Comparison of ENCODE assay signal across 1 cellular context in genomic region chr16:68237243-68238028, GRCh38.
TF ChIP-seq lines count a peak whose summit lies in the region.

No MANE protein-coding gene starts in this region.

TF ChIP-seq in HepG2, 621 proteins besides CTCF, POLR2A, EP300 and RAD21 (continued from another document and continues in another):
- TF ChIP-seq ATF5 (CRISPR knock-in tag; IDR thresholded peaks at IDR 0.05; ENCODE audit: low read depth), result no peak
- no peak for TF ChIP-seq ZBTB37 (CRISPR knock-in tag; IDR thresholded peaks at IDR 0.05)
- peak; percentile 23; the same call in 1 of the 2 replicates for TF ChIP-seq MXD1 (CRISPR knock-in tag; IDR thresholded peaks at IDR 0.05)
- TF ChIP-seq BHLHE40 (IDR thresholded peaks at IDR 0.05; ENCODE audit: low read length), result peak; percentile 16
- peak; percentile 65 for TF ChIP-seq MIXL1 (CRISPR knock-in tag; IDR thresholded peaks at IDR 0.05)
- TF ChIP-seq ZFYVE20 (CRISPR knock-in tag; IDR thresholded peaks at IDR 0.05; ENCODE audit: borderline replicate concordance, low read depth), result no peak
- no peak; the same call in 1 of the 2 replicates for TF ChIP-seq ATF7 (IDR thresholded peaks at IDR 0.05)
- no peak for TF ChIP-seq ATF7 (CRISPR knock-in tag; IDR thresholded peaks at IDR 0.05)
- TF ChIP-seq KLF6 (CRISPR knock-in tag; IDR thresholded peaks at IDR 0.05), result peak; percentile 84
- no peak; the same call in 1 of the 2 replicates for TF ChIP-seq JUNB (CRISPR knock-in tag; IDR thresholded peaks at IDR 0.05; ENCODE audit: borderline replicate concordance)
- TF ChIP-seq SOX6 (IDR thresholded peaks at IDR 0.05), result no peak
- TF ChIP-seq SOX6 (CRISPR knock-in tag; IDR thresholded peaks at IDR 0.05), result peak; percentile 92
- peak; percentile 71; the same call in 1 of the 2 replicates for TF ChIP-seq NKX3-1 (CRISPR knock-in tag; IDR thresholded peaks at IDR 0.05)
- TF ChIP-seq KDM4B (CRISPR knock-in tag; IDR thresholded peaks at IDR 0.05), result peak; percentile 61; the same call in 1 of the 2 replicates
- TF ChIP-seq RCOR2 (CRISPR knock-in tag; IDR thresholded peaks at IDR 0.05), result peak; percentile 71; the same call in 1 of the 2 replicates
- no peak for TF ChIP-seq LRRFIP1 (CRISPR knock-in tag; conservative IDR thresholded peaks at IDR 0.05)
- TF ChIP-seq ZSCAN12 (CRISPR knock-in tag; IDR thresholded peaks at IDR 0.05), result 0 out of 2 replicates have a peak, but pooled peaks have one; percentile 69
- peak; percentile 21; the same call in 1 of the 2 replicates for TF ChIP-seq NR2F6 (IDR thresholded peaks at IDR 0.05)
- TF ChIP-seq NR2F6 (CRISPR knock-in tag; IDR thresholded peaks at IDR 0.05), result peak; percentile 63
- TF ChIP-seq CEBPB (IDR thresholded peaks at IDR 0.05; ENCODE audit: borderline replicate concordance, low read depth, low read length), result no peak
- TF ChIP-seq ZNF407 (CRISPR knock-in tag; IDR thresholded peaks at IDR 0.05; ENCODE audit: not compliant biosample characterization), result no peak
- no peak for TF ChIP-seq IKZF1 (IDR thresholded peaks at IDR 0.05)
- TF ChIP-seq ZXDC (CRISPR knock-in tag; IDR thresholded peaks at IDR 0.05), result peak; percentile 58
- peak; percentile 72 for TF ChIP-seq AHDC1 (CRISPR knock-in tag; IDR thresholded peaks at IDR 0.05; ENCODE audit: borderline replicate concordance)
- no peak for TF ChIP-seq ZBTB44 (CRISPR knock-in tag; IDR thresholded peaks at IDR 0.05)
- no peak for TF ChIP-seq ZNF230 (CRISPR knock-in tag; IDR thresholded peaks at IDR 0.05)
- peak; percentile 88 for TF ChIP-seq POLR2G (IDR thresholded peaks at IDR 0.05; ENCODE audit: low read depth, low read length)
- no peak for TF ChIP-seq PCBP2 (optimal IDR thresholded peaks at IDR 0.05; ENCODE audit: low read depth, low read length, poor library complexity, severe bottlenecking)
- no peak for TF ChIP-seq NR1H2 (CRISPR knock-in tag; IDR thresholded peaks at IDR 0.05; ENCODE audit: borderline replicate concordance, low read depth)
- no peak for TF ChIP-seq RFX1 (IDR thresholded peaks at IDR 0.05)
- no peak for TF ChIP-seq EZH2 (conservative IDR thresholded peaks at IDR 0.05; ENCODE audit: low read depth, low read length)
- peak; percentile 84; the same call in 1 of the 2 replicates for TF ChIP-seq ZNF816 (CRISPR knock-in tag; IDR thresholded peaks at IDR 0.05; ENCODE audit: borderline replicate concordance)
- TF ChIP-seq ZFP82 (CRISPR knock-in tag; IDR thresholded peaks at IDR 0.05; ENCODE audit: borderline replicate concordance), result no peak; the same call in 1 of the 2 replicates
